ENCODE assay signal across 8 cellular contexts in the genomic region with DNA sequence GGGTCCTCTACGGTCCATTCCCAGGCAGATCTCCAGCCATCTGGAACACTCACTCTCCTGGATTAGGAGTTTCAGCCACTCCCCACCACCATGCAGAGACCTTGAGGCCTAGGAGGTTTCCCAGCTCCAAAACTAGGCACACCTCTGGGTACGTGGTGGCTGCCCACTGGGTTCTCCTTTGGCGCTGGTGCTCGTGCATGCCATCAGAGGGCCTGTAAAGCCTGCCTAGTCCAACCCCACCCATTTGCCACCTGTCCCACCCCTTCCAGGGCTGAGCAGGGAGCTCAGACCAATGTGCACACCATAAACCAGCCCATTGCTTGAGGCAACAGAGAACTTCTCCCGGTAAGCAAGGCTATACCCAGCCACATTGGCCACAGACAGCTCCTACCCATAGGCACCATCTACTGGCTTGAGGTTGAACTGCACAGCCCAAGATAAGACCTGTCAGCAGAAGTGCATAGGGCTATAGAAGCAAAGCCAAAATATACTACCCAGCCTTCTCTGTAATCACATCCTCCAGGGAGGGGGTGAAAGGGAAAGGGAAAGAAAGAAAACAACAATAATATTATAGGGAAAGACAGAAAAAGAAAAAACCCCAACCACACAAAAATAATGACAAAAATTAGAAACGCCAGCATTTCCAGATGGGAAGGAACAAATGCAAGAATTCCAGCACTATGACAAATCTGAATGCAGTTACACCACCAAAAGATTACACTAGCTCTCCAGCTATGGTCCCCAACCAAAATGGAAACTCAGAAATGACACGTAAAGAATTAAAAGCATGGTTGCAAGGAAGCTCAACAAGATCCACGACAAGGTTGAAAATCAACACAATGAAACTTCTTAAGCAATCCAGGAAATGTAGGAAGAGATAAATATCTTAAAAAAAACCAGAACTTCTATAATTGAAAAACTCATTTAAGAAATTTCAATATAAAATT.
DNase-seq lines count a peak whose midpoint lies in the region; ATAC-seq, FAIRE-seq and TF ChIP-seq lines count a peak whose summit lies in the region.

No MANE protein-coding gene starts in this region.

- no peaks in the 10 kb centered on the region for H3K27me3 ChIP-seq in mesendoderm (ENCODE audit: insufficient read depth, low read length, poor library complexity)

- CTCF ChIA-PET in activated naive CD4-positive, alpha-beta T cell treated with anti-CD3 and anti-CD28 coated beads for 36 hours (lab: Charles Lee), result interaction anchor here (0.9 to 1.5 kb wide), 3 partner anchors 13 to 56 kb away, joined by 3 to 9 read pairs (median 4); no protein-coding TSS in a partner anchor

- H2BK120ac ChIP-seq in mesendoderm (ENCODE audit: low read depth, low read length), result no peak overlapping the region

- FAIRE-seq in RCC 7860 (lab: Jason Lieb, UNC), result no peak

- peak; percentile 99 for ATAC-seq in GM21786 (IDR thresholded peaks at IDR 0.05; ENCODE audit: unreplicated experiment)

- H3K79me1 ChIP-seq in mesendoderm (ENCODE audit: low read length), result no peaks in the 10 kb centered on the region

- no peaks in the 10 kb centered on the region for H3K9me3 Mint-ChIP-seq in activated naive CD4-positive, alpha-beta T cell treated with anti-CD3 and anti-CD28 coated beads for 36 hours

- H3K18ac ChIP-seq in mesendoderm (ENCODE audit: low read length), result no peak overlapping the region

- peaks cover 33% of the 10 kb centered on the region for H3K27me3 Mint-ChIP-seq in activated naive CD4-positive, alpha-beta T cell treated with anti-CD3 and anti-CD28 coated beads for 36 hours (ENCODE audit: low read depth)

- no peak overlapping the region for H3K9ac ChIP-seq in mesendoderm (ENCODE audit: low read length)

- DNase-seq in activated naive CD4-positive, alpha-beta T cell treated with anti-CD3 and anti-CD28 coated beads for 36 hours, result peak; percentile 65
- DNase-seq in activated naive CD4-positive, alpha-beta T cell (lab: John Stamatoyannopoulos, UW), result no peak
- peak; percentile 49 for DNase-seq in HT1080 (ENCODE audit: low read depth)
- DNase-seq in RCC 7860 (ENCODE audit: low spot score), result peak; percentile 7
- no peak for DNase-seq in coronary artery (ENCODE audit: low spot score)
- peak; percentile 84 for DNase-seq in mesendoderm
- DNase-seq in central memory CD4-positive, alpha-beta T cell, result no peak

- no peaks in the 10 kb centered on the region for H3K36me3 Mint-ChIP-seq in activated naive CD4-positive, alpha-beta T cell treated with anti-CD3 and anti-CD28 coated beads for 36 hours (ENCODE audit: low read depth)

- H3K27ac ChIP-seq in coronary artery (no peak overlapping the region), mesendoderm (ENCODE audit: low read depth, low read length) (no peak overlapping the region)

- no peak overlapping the region for H3K4me2 ChIP-seq in mesendoderm (ENCODE audit: low read length)

- H4K5ac ChIP-seq in mesendoderm (ENCODE audit: low read length), result no peak overlapping the region

- H2BK15ac ChIP-seq in mesendoderm (replicated peaks; ENCODE audit: low read depth), result no peak overlapping the region

- intact Hi-C loops in activated naive CD4-positive, alpha-beta T cell treated with anti-CD3 and anti-CD28 coated beads for 36 hours (cut with micrococcal nuclease), result loop anchor here (1.0 to 5.0 kb wide), 3 partner anchors 56 to 181 kb away; no protein-coding TSS in a partner anchor

- H3K4me3 ChIP-seq in coronary artery (no peak overlapping the region), mesendoderm (ENCODE audit: low read length) (no peak overlapping the region)

- no peak overlapping the region for H4K8ac ChIP-seq in mesendoderm (ENCODE audit: low read depth, low read length)

- no peak overlapping the region for H2BK5ac ChIP-seq in mesendoderm (ENCODE audit: low read length)

- H3K4me1 ChIP-seq in mesendoderm (ENCODE audit: control insufficient read depth, low read depth, low read length), result no peaks in the 10 kb centered on the region

- no peaks in the 10 kb centered on the region for H3K4me1 Mint-ChIP-seq in activated naive CD4-positive, alpha-beta T cell treated with anti-CD3 and anti-CD28 coated beads for 36 hours (ENCODE audit: low read depth)

- no peaks in the 10 kb centered on the region for H3K36me3 ChIP-seq in mesendoderm (ENCODE audit: control insufficient read depth, insufficient read depth, low read length)

- H3K4me3 Mint-ChIP-seq in activated naive CD4-positive, alpha-beta T cell treated with anti-CD3 and anti-CD28 coated beads for 36 hours, result no peak overlapping the region

- WGBS in mesendoderm (ENCODE audit: extremely low coverage, insufficient coverage, low lambda C conversion rate), result no CpG with 5 or more reads among the region's 8 CpGs

- H3K79me2 ChIP-seq in mesendoderm (ENCODE audit: control insufficient read depth, insufficient read depth, low read length), result no peaks in the 10 kb centered on the region

- TF ChIP-seq CTCF in coronary artery (IDR thresholded peaks at IDR 0.05), result peak; percentile 73

- no peak overlapping the region for H3K56ac ChIP-seq in mesendoderm (ENCODE audit: low read length)

- no peak overlapping the region for H3K4ac ChIP-seq in mesendoderm (ENCODE audit: low read depth, low read length)

- no peak overlapping the region for H3K27ac Mint-ChIP-seq in activated naive CD4-positive, alpha-beta T cell treated with anti-CD3 and anti-CD28 coated beads for 36 hours

- H3K23ac ChIP-seq in mesendoderm (ENCODE audit: low read length), result no peak overlapping the region

- no peak overlapping the region for H2AK5ac ChIP-seq in mesendoderm (ENCODE audit: low read length)

Comparison
In these comparisons a context has a peak if more than half of its experiments do, and no peak if none do; other contexts are left out.
1. DNase-seq: peak in activated naive CD4-positive, alpha-beta T cell treated with anti-CD3 and anti-CD28 coated beads for 36 hours (single experiment), HT1080 (single experiment), RCC 7860 (single experiment) and mesendoderm (single experiment); none in activated naive CD4-positive, alpha-beta T cell (0 of 4), coronary artery (single experiment) and central memory CD4-positive, alpha-beta T cell (single experiment).